In the genomic region with DNA sequence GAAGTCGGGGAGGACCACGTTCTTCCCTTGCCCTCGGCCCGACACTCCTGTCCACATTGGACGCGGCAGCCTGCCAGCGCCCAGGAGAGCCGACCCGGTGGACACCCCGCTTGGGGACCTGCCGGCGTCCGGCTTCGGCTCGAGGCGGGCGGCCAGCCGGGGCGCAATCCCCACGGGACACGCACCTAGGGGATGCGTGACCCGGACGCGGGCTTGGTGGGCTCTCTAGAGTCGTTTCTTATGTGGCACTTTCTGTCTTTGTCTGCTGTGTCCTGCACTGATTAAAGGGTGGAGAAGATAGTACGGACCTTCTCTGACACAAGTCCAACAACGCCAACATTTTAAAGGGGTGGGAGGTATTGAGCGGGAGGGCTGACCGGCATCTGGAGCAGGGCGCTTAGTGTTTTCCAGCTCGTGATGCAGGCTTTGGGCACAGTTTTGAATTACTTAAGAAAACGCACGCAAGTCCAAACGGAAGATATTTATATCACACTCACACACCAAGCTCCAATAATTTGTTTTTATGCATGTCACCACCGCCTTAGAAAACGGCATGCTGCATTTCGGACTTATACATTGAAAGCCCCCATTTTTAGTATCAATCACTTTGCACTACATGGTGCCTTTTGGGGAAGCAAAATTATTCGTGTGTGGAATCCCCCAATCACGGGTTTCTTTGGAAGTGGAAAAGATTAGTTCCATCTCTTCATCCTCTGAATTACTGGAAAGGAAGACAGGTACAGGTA, we compare ENCODE assay signal across 9 cellular contexts. TPM values are rescaled to one million over a fixed set of nuclear protein-coding genes. Genes with fewer than 3 reads are reported as not detected.
DNase-seq lines count a peak whose midpoint lies in the region; ATAC-seq lines count a peak whose summit lies in the region.
"Had no signal": no experiment of that assay in that cellular context is flagged by ENCODE, and none has a peak within 500 bp of the region (broad histone marks: within the 10 kb centered on the region; RNA-seq: fewer than 3 reads in every experiment).

No MANE protein-coding gene starts in this region.

- no peaks in the 10 kb centered on the region for H3K9me3 ChIP-seq in SJCRH30 (replicated peaks)
- peaks cover 0 to 13% of the 10 kb centered on the region in 2 donors for H3K9me3 ChIP-seq in esophagus (ENCODE audit: control insufficient read depth in 2 of 2, insufficient read depth in 1 of 2, low read depth in 1 of 2, low read length in 1 of 2)
- peaks cover 0 to 12% of the 10 kb centered on the region in 2 donors for H3K9me3 ChIP-seq in neuronal stem cell (replicated peaks in 1 of 2; ENCODE audit: control insufficient read depth in 2 of 2, insufficient read depth in 1 of 2, low read depth in 1 of 2, low read length in 2 of 2)

- H3K36me3 ChIP-seq in SJCRH30, result no peaks in the 10 kb centered on the region
- H3K36me3 ChIP-seq in esophagus (ENCODE audit: control insufficient read depth in 2 of 2, insufficient read depth in 2 of 2, low read length in 1 of 2), result no peaks in the 10 kb centered on the region
- H3K36me3 ChIP-seq in neuronal stem cell (replicated peaks in 1 of 2; ENCODE audit: control insufficient read depth in 2 of 2, insufficient read depth in 2 of 2, low read length in 2 of 2), result no peaks in the 10 kb centered on the region

- peak; percentile 22 for ATAC-seq in HG02798 (IDR thresholded peaks at IDR 0.05; ENCODE audit: poor library complexity, unreplicated experiment)

- peaks cover 3% of the 10 kb centered on the region; the same call in 1 of the 2 replicates for H3K4me1 ChIP-seq in SJCRH30
- peaks cover 3 to 11% of the 10 kb centered on the region in 2 donors for H3K4me1 ChIP-seq in esophagus (ENCODE audit: control insufficient read depth in 2 of 2, insufficient read depth in 2 of 2, low read length in 1 of 2)
- peaks cover 5 to 8% of the 10 kb centered on the region in 2 donors for H3K4me1 ChIP-seq in neuronal stem cell (ENCODE audit: control insufficient read depth in 2 of 2, insufficient read depth in 1 of 2, low read depth in 1 of 2, low read length in 2 of 2)

- no peak overlapping the region for H2BK120ac ChIP-seq in neuronal stem cell (ENCODE audit: low read depth, low read length)

- no peak overlapping the region for H3K4ac ChIP-seq in neuronal stem cell (ENCODE audit: low read length)

- no peak overlapping the region for H4K91ac ChIP-seq in neuronal stem cell (ENCODE audit: low read depth, low read length, poor library complexity)

- H2BK15ac ChIP-seq in neuronal stem cell (ENCODE audit: low read length), result no peak overlapping the region

- peak overlapping the region; percentile 17 for H2BK12ac ChIP-seq in neuronal stem cell (ENCODE audit: low read length)

- H3K4me2 ChIP-seq in neuronal stem cell (ENCODE audit: insufficient read depth, low read length, poor library complexity, severe bottlenecking), result peak overlapping the region; percentile 89

- peak overlapping the region; percentile 96 for H3K4me3 ChIP-seq in SJCRH30
- H3K4me3 ChIP-seq in esophagus (ENCODE audit: low read depth in 1 of 2, low read length in 2 of 2), result peak overlapping the region; percentile 81 to 91
- peak overlapping the region; percentile 66 to 80 for H3K4me3 ChIP-seq in neuronal stem cell (ENCODE audit: low read length in 2 of 2)

- H3K27ac ChIP-seq in SJCRH30 (peak overlapping the region; percentile 95), esophagus (ENCODE audit: low read depth in 2 of 2, low read length in 1 of 2) (peak overlapping the region in 1 of 2 donors; percentile 90), neuronal stem cell (replicated peaks; ENCODE audit: low read length) (no peak overlapping the region)

- H3K9ac ChIP-seq in neuronal stem cell (ENCODE audit: low read depth, low read length, poor library complexity), result peak overlapping the region; percentile 88

- H3K23ac ChIP-seq in neuronal stem cell (ENCODE audit: low read depth, low read length, poor library complexity), result peak overlapping the region; percentile 69

- DNase-seq in SHP77 (lab: John Stamatoyannopoulos, UW), result peak; percentile 43 to 66
- no peak for DNase-seq in SHP77 treated with DMSO at 0.1 percent for 48 hours (lab: John Stamatoyannopoulos, UW)
- DNase-seq in SJCRH30, result no peak
- peak; percentile 56 for DNase-seq in neuronal stem cell (ENCODE audit: low spot score)
- no peak for DNase-seq in NCI-H2029 (lab: John Stamatoyannopoulos, UW)
- no peak for DNase-seq in GM19240 (ENCODE audit: insufficient read length, low spot score)

- H4K8ac ChIP-seq in neuronal stem cell (ENCODE audit: low read depth, low read length), result no peak overlapping the region

- H3K79me1 ChIP-seq in neuronal stem cell (ENCODE audit: low read depth, low read length), result no peaks in the 10 kb centered on the region

- no peaks in the 10 kb centered on the region for H3K27me3 ChIP-seq in SJCRH30
- H3K27me3 ChIP-seq in esophagus (ENCODE audit: control insufficient read depth in 1 of 2, insufficient read depth in 2 of 2, low read length in 2 of 2), result peaks cover 0 to 27% of the 10 kb centered on the region in 2 donors
- H3K27me3 ChIP-seq in neuronal stem cell (ENCODE audit: control insufficient read depth in 3 of 3, insufficient read depth in 3 of 3, low read depth in 1 of 3, low read length in 3 of 3), result peaks cover 17 to 87% (median 60%) of the 10 kb centered on the region in 3 experiments

- H2AFZ ChIP-seq in neuronal stem cell (ENCODE audit: low read length), result peak overlapping the region; percentile 93

- 3 to 6% methylated on average over 40 of the region's 40 CpGs for WGBS in esophagus, 2 donors
- no CpG with 5 or more reads among the region's 40 CpGs for WGBS in neuronal stem cell (ENCODE audit: extremely low coverage in 2 of 2, insufficient read length in 2 of 2, insufficient replicate concordance in 1 of 2), 2 donors

- peak overlapping the region; percentile 8 for H2BK5ac ChIP-seq in neuronal stem cell (ENCODE audit: low read length)

- no peak overlapping the region for H3K14ac ChIP-seq in neuronal stem cell (ENCODE audit: low read length)

- no peak overlapping the region for H2AK5ac ChIP-seq in neuronal stem cell (ENCODE audit: low read depth, low read length)

- H3K18ac ChIP-seq in neuronal stem cell (ENCODE audit: low read length), result peak overlapping the region; percentile 93

RNA-seq across cellular contexts. Expression of a gene that starts 3.9 kb away (rescaled TPM):
- total RNA-seq in SJCRH30 (2014; rRNA removed; shearing (Covaris generic)), result 0.25 and 1.3 TPM in 2 replicates
- polyA plus RNA-seq in esophagus, result not detected
- 1.3 TPM for polyA plus RNA-seq in neuronal stem cell (2013, experiment 1 of 2)
- 1.4 TPM for polyA plus RNA-seq in neuronal stem cell (2013, experiment 2 of 2)
- total RNA-seq: dermis microvascular lymphatic vessel endothelial cell had no signal

RNA-seq across cellular contexts. Expression of a gene that starts 20.5 kb away (rescaled TPM):
- total RNA-seq in SJCRH30 (2014; rRNA removed; shearing (Covaris generic)), result 81.9 and 103 TPM in 2 replicates
- 10 to 100 TPM in 1 of 2 donors, 1 to 10 TPM in 1; 9.8 to 11.3 TPM for polyA plus RNA-seq in esophagus
- 17.2 TPM for polyA plus RNA-seq in neuronal stem cell (2013, experiment 1 of 2)
- 18.6 TPM for polyA plus RNA-seq in neuronal stem cell (2013, experiment 2 of 2)

RNA-seq across cellular contexts. Expression of a gene that starts 25.2 kb away (rescaled TPM):
- total RNA-seq in SJCRH30 (2014; rRNA removed; shearing (Covaris generic)), result 47.7 and 49.7 TPM in 2 replicates
- polyA plus RNA-seq in esophagus, result 10 to 100 TPM; 34.7 to 36.7 TPM
- polyA plus RNA-seq in neuronal stem cell (2013, experiment 1 of 2), result 26.6 TPM
- polyA plus RNA-seq in neuronal stem cell (2013, experiment 2 of 2), result 25.4 TPM

Comparison
In these comparisons a context has a peak if more than half of its experiments do, and no peak if none do; other contexts are left out.
1. DNase-seq: peak in SHP77 (2 of 2) and neuronal stem cell (single experiment); none in SHP77 treated with DMSO at 0.1 percent for 48 hours (single experiment), SJCRH30 (0 of 2), NCI-H2029 (single experiment) and GM19240 (single experiment).
2. Peak in every context shown above with its lines, with median percentiles within 50 percentile points of each other: H3K4me3 ChIP-seq.